Comparison of ENCODE assay signal across 20 cellular contexts in genomic region chr9:134490446-134490845, GRCh38.
DNase-seq lines count a peak whose midpoint lies in the region; ATAC-seq lines count a peak whose summit lies in the region.
"Had no signal": no experiment of that assay in that cellular context is flagged by ENCODE, and none has a peak within 500 bp of the region (broad histone marks: within the 10 kb centered on the region; RNA-seq: fewer than 3 reads in every experiment).

No MANE protein-coding gene starts in this region.

- H3K36me3 Mint-ChIP-seq in activated T-cell treated with anti-CD3 and anti-CD28 coated beads, Interleukin-2, amount 50 U/mL, for 24 hours (ENCODE audit: low read depth): no peaks in the 10 kb centered on the region

- H3K27ac Mint-ChIP-seq in activated T-cell treated with anti-CD3 and anti-CD28 coated beads, Interleukin-2, amount 50 U/mL, for 24 hours: no peak overlapping the region
- H3K27ac Mint-ChIP-seq: CD4-positive, alpha-beta T cell; HFFc6 had no signal

- H3K4me1 Mint-ChIP-seq in activated T-cell treated with anti-CD3 and anti-CD28 coated beads, Interleukin-2, amount 50 U/mL, for 24 hours (ENCODE audit: low read depth): no peaks in the 10 kb centered on the region

- peak; percentile 3 for DNase-seq in activated T-cell treated with anti-CD3 and anti-CD28 coated beads, Interleukin-2, amount 50 U/mL, for 24 hours
- no peak for DNase-seq in activated T-cell treated with anti-CD3 and anti-CD28 coated beads, Interleukin-2, amount 50 U/mL, for 1 hour
- peak; percentile 57 for DNase-seq in mesenteric fat pad (ENCODE audit: low spot score)
- DNase-seq in sciatic nerve (ENCODE audit: low spot score): peak; percentile 15
- DNase-seq in SIG-M5 treated with dmso at 0.1 percent for 504 hours (lab: John Stamatoyannopoulos, UW; ENCODE audit: unreplicated experiment): no peak
- no peak for DNase-seq in 8988T
- no peak for DNase-seq in activated naive CD4-positive, alpha-beta T cell treated with anti-CD3 and anti-CD28 coated beads, Interleukin-2, amount 50 U/mL, for 16 hours
- DNase-seq in COLO668 (lab: John Stamatoyannopoulos, UW; ENCODE audit: unreplicated experiment): no peak
- DNase-seq: ACHN, Caco-2, GOT3, HFFc6, KG1, MM.1S, NCI-H2029, NCI-H446, NCI-H524 treated with DMSO at 0.1 percent for 48 hours, NCI-H774, PC-3 had no signal

- H3K9me3 Mint-ChIP-seq in activated T-cell treated with anti-CD3 and anti-CD28 coated beads, Interleukin-2, amount 50 U/mL, for 24 hours: no peaks in the 10 kb centered on the region
- H3K9me3 Mint-ChIP-seq: CD4-positive, alpha-beta T cell; HFFc6 had no signal

- intact Hi-C loops in sciatic nerve (cut with DNase I): no loop called here

- peaks cover 18% of the 10 kb centered on the region for H3K27me3 Mint-ChIP-seq in activated T-cell treated with anti-CD3 and anti-CD28 coated beads, Interleukin-2, amount 50 U/mL, for 24 hours

- ATAC-seq in sciatic nerve: no peak
- ATAC-seq: PC-3 had no signal

- H3K4me3 Mint-ChIP-seq in activated T-cell treated with anti-CD3 and anti-CD28 coated beads, Interleukin-2, amount 50 U/mL, for 24 hours: no peak overlapping the region
- H3K4me3 Mint-ChIP-seq: CD4-positive, alpha-beta T cell; HFFc6 had no signal

Comparison
In these comparisons a context has a peak if more than half of its experiments do, and no peak if none do; other contexts are left out.
1. DNase-seq: peak in activated T-cell treated with anti-CD3 and anti-CD28 coated beads, Interleukin-2, amount 50 U/mL, for 24 hours (single experiment), mesenteric fat pad (single experiment) and sciatic nerve (single experiment); none in activated T-cell treated with anti-CD3 and anti-CD28 coated beads, Interleukin-2, amount 50 U/mL, for 1 hour (single experiment), SIG-M5 treated with dmso at 0.1 percent for 504 hours (single experiment), 8988T (single experiment), activated naive CD4-positive, alpha-beta T cell treated with anti-CD3 and anti-CD28 coated beads, Interleukin-2, amount 50 U/mL, for 16 hours (single experiment) and COLO668 (single experiment).